ENCODE assay signal across 9 cellular contexts in genomic region chr16:66525396-66526180, GRCh38. TPM values are rescaled to one million over a fixed set of nuclear protein-coding genes. Genes with fewer than 3 reads are reported as not detected.
A peak's percentile ranks its signal among the peaks of the same experiment; 100 is the strongest.
DNase-seq lines count a peak whose midpoint lies in the region; ATAC-seq and TF ChIP-seq lines count a peak whose summit lies in the region.
"Had no signal": no experiment of that assay in that cellular context is flagged by ENCODE, and none has a peak within 500 bp of the region (broad histone marks: within the 10 kb centered on the region; RNA-seq: fewer than 3 reads in every experiment).

No MANE protein-coding gene starts in this region.

- ATAC-seq in activated T-helper 17 cell treated with anti-CD3 and anti-CD28 coated beads, Interleukin-2, amount 50 U/mL, for 72 hours (replicated peaks), result peak; percentile 11

- peak overlapping the region; percentile 94 for H3K27ac Mint-ChIP-seq in HFFc6
- H3K27ac Mint-ChIP-seq in activated T-helper 17 cell treated with anti-CD3 and anti-CD28 coated beads, Interleukin-2, amount 50 U/mL, for 72 hours, result peak overlapping the region; percentile 45

- H3K36me3 Mint-ChIP-seq in HFFc6 (ENCODE audit: low read depth), result peaks cover 30% of the 10 kb centered on the region
- H3K36me3 Mint-ChIP-seq in activated T-helper 17 cell treated with anti-CD3 and anti-CD28 coated beads, Interleukin-2, amount 50 U/mL, for 72 hours (ENCODE audit: low read depth), result peaks cover 8% of the 10 kb centered on the region

- peak; percentile 83 for DNase-seq in A172 (ENCODE audit: low spot score)
- peak; percentile 92 for DNase-seq in HFFc6
- DNase-seq in mesenteric fat pad (ENCODE audit: low spot score), result peak; percentile 35
- DNase-seq in activated gamma-delta T cell (lab: John Stamatoyannopoulos, UW), result no peak
- DNase-seq in inferior parietal cortex (ENCODE audit: extremely low spot score), result no peak
- DNase-seq in HPDE6-E6E7 (ENCODE audit: extremely low spot score), result no peak
- no peak for DNase-seq in NCI-H1694 treated with DMSO at 0.1 percent for 48 hours (lab: John Stamatoyannopoulos, UW)

- H3K4me1 Mint-ChIP-seq in HFFc6 (ENCODE audit: low read depth), result peaks cover 40% of the 10 kb centered on the region
- peaks cover 42% of the 10 kb centered on the region for H3K4me1 Mint-ChIP-seq in activated T-helper 17 cell treated with anti-CD3 and anti-CD28 coated beads, Interleukin-2, amount 50 U/mL, for 72 hours

- no peak for TF ChIP-seq CTCF in HFFc6 (IDR thresholded peaks at IDR 0.05)

- H3K9me3 Mint-ChIP-seq in HFFc6, result no peaks in the 10 kb centered on the region
- H3K9me3 Mint-ChIP-seq in activated T-helper 17 cell treated with anti-CD3 and anti-CD28 coated beads, Interleukin-2, amount 50 U/mL, for 72 hours, result no peaks in the 10 kb centered on the region

- peak overlapping the region; percentile 20 for H3K4me3 Mint-ChIP-seq in HFFc6
- H3K4me3 Mint-ChIP-seq in activated T-helper 17 cell treated with anti-CD3 and anti-CD28 coated beads, Interleukin-2, amount 50 U/mL, for 72 hours, result peak overlapping the region; percentile 76

- no peaks in the 10 kb centered on the region for H3K27me3 Mint-ChIP-seq in HFFc6 (ENCODE audit: insufficient read depth)
- no peaks in the 10 kb centered on the region for H3K27me3 Mint-ChIP-seq in activated T-helper 17 cell treated with anti-CD3 and anti-CD28 coated beads, Interleukin-2, amount 50 U/mL, for 72 hours

RNA-seq across cellular contexts. Expression of gene TK2, which starts 24.3 kb away (rescaled TPM):
- total RNA-seq in A172 (2014; rRNA removed; shearing (Covaris generic)), result 31.9 and 35.0 TPM in 2 replicates
- total RNA-seq in HFFc6 (2021; fragmentation: NEBNext Ultra II Directional; extraction: Animal tissue kit (Norgen Biotek cat#: 25700)), result 10 to 100 TPM; 29.1 to 43.8 (median 32.6) TPM
- 1 to 10 TPM; 5.7 to 6.6 TPM for total RNA-seq in activated T-helper 17 cell treated with anti-CD3 and anti-CD28 coated beads, Interleukin-2, amount 50 U/mL, for 72 hours
- 58.3 TPM for total RNA-seq in mesenteric fat pad

RNA-seq across cellular contexts. Expression of gene CKLF, which starts 26.8 kb away (rescaled TPM):
- 180 and 186 TPM in 2 replicates for total RNA-seq in A172 (2014; rRNA removed; shearing (Covaris generic))
- 10 to 100 TPM; 44.7 to 61.4 (median 56.8) TPM for total RNA-seq in HFFc6 (2021; fragmentation: NEBNext Ultra II Directional; extraction: Animal tissue kit (Norgen Biotek cat#: 25700))
- total RNA-seq in activated T-helper 17 cell treated with anti-CD3 and anti-CD28 coated beads, Interleukin-2, amount 50 U/mL, for 72 hours, result 100 to 1,000 TPM; 117 to 155 TPM
- total RNA-seq in mesenteric fat pad, result 41.6 TPM

RNA-seq across cellular contexts. Expression of gene CMTM1, which starts 40.7 kb away (rescaled TPM):
- total RNA-seq in A172 (2014; rRNA removed; shearing (Covaris generic)), result 1.1 and 1.3 TPM in 2 replicates
- 1 to 10 TPM; 4.2 to 5.5 (median 4.9) TPM for total RNA-seq in HFFc6 (2021; fragmentation: NEBNext Ultra II Directional; extraction: Animal tissue kit (Norgen Biotek cat#: 25700))
- total RNA-seq in activated T-helper 17 cell treated with anti-CD3 and anti-CD28 coated beads, Interleukin-2, amount 50 U/mL, for 72 hours, result 10 to 100 TPM; 15.8 to 15.9 TPM
- 6.4 TPM for total RNA-seq in mesenteric fat pad

RNA-seq across cellular contexts. Expression of gene CMTM2, which starts 53.7 kb away (rescaled TPM):
- not detected in 2 replicates for total RNA-seq in A172 (2014; rRNA removed; shearing (Covaris generic))
- not detected for total RNA-seq in HFFc6 (2021; fragmentation: NEBNext Ultra II Directional; extraction: Animal tissue kit (Norgen Biotek cat#: 25700))
- 1 to 10 TPM in 1 of 2 donors, under 1 TPM in 1; 0.78 to 1.3 TPM for total RNA-seq in activated T-helper 17 cell treated with anti-CD3 and anti-CD28 coated beads, Interleukin-2, amount 50 U/mL, for 72 hours
- total RNA-seq in mesenteric fat pad, result 1.00 TPM
- total RNA-seq: lung microvascular endothelial cell had no signal

Comparison
In these comparisons a context has a peak if more than half of its experiments do, and no peak if none do; other contexts are left out.
1. DNase-seq: peak in A172 (single experiment), HFFc6 (single experiment) and mesenteric fat pad (single experiment); none in activated gamma-delta T cell (single experiment), inferior parietal cortex (single experiment), HPDE6-E6E7 (single experiment) and NCI-H1694 treated with DMSO at 0.1 percent for 48 hours (single experiment).